ENCODE assay signal across 23 cellular contexts in the genomic region with DNA sequence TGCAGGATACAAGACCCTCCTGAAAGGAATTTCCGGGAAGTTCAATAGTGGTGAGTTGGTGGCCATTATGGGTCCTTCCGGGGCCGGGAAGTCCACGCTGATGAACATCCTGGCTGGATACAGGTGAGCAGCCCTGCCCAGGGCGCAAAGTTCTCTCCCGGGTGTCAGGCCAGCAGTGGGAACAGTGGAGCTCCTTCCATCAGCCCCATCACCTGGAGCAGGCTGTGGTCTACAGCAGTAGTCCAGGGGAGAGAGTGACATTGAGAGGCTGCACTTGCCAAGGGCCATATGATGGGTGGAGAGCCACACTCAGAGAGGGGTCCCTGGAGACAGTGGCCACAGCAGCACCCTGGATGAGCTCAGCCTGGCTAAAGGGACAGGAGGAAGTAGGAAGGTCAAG. TPM values are rescaled to one million over a fixed set of nuclear protein-coding genes. Genes with fewer than 3 reads are reported as not detected.
DNase-seq lines count a peak whose midpoint lies in the region; ATAC-seq and TF ChIP-seq lines count a peak whose summit lies in the region.
"Had no signal": no experiment of that assay in that cellular context is flagged by ENCODE, and none has a peak within 500 bp of the region (broad histone marks: within the 10 kb centered on the region; RNA-seq: fewer than 3 reads in every experiment).

No MANE protein-coding gene starts in this region.

- H3K9me3 Mint-ChIP-seq in activated naive CD4-positive, alpha-beta T cell treated with anti-CD3 and anti-CD28 coated beads, Interleukin-2, amount 10 ng/mL, durations not matched to agents 7 days and 5 days, result no peaks in the 10 kb centered on the region
- no peaks in the 10 kb centered on the region for H3K9me3 Mint-ChIP-seq in CD4-positive, CD25-positive, alpha-beta regulatory T cell
- no peaks in the 10 kb centered on the region for H3K9me3 Mint-ChIP-seq in activated CD8-positive, alpha-beta T cell treated with anti-CD3 and anti-CD28 coated beads, Interleukin-2, amount 10 ng/mL, durations not matched to agents 7 days and 5 days (ENCODE audit: insufficient read depth)
- no peaks in the 10 kb centered on the region for H3K9me3 Mint-ChIP-seq in endothelial cell (ENCODE audit: unreplicated experiment)
- H3K9me3 Mint-ChIP-seq: CD8-positive, alpha-beta T cell had no signal

- H3K36me3 ChIP-seq in CD4-positive, CD25-positive, alpha-beta regulatory T cell (ENCODE audit: control insufficient read depth, insufficient read depth, low read length), result peaks cover 36% of the 10 kb centered on the region

- no peak for ATAC-seq in CD4-positive, CD25-positive, alpha-beta regulatory T cell (ENCODE audit: low read depth in 2 of 2)
- no peak for ATAC-seq in activated CD8-positive, alpha-beta T cell treated with anti-CD3 and anti-CD28 coated beads, Interleukin-2, amount 10 ng/mL, durations not matched to agents 7 days and 5 days
- ATAC-seq in GM21423 (IDR thresholded peaks at IDR 0.05; ENCODE audit: unreplicated experiment) (no peak), sciatic nerve (no peak)
- ATAC-seq: CD8-positive, alpha-beta T cell; HCT116 had no signal

- no peaks in the 10 kb centered on the region for H3K27me3 ChIP-seq in CD4-positive, CD25-positive, alpha-beta regulatory T cell (ENCODE audit: control insufficient read depth, insufficient read depth, low read length)
- H3K27me3 ChIP-seq: BLaER1 had no signal

- peaks cover 2% of the 10 kb centered on the region for H3K36me3 Mint-ChIP-seq in activated naive CD4-positive, alpha-beta T cell treated with anti-CD3 and anti-CD28 coated beads, Interleukin-2, amount 10 ng/mL, durations not matched to agents 7 days and 5 days
- peaks cover 11% of the 10 kb centered on the region for H3K36me3 Mint-ChIP-seq in CD4-positive, CD25-positive, alpha-beta regulatory T cell
- no peaks in the 10 kb centered on the region for H3K36me3 Mint-ChIP-seq in activated CD8-positive, alpha-beta T cell treated with anti-CD3 and anti-CD28 coated beads, Interleukin-2, amount 10 ng/mL, durations not matched to agents 7 days and 5 days (ENCODE audit: low read depth)
- H3K36me3 Mint-ChIP-seq in endothelial cell (ENCODE audit: low read depth, unreplicated experiment), result peaks cover 13% of the 10 kb centered on the region

- POLR2A ChIA-PET in activated CD8-positive, alpha-beta T cell treated with anti-CD3 and anti-CD28 coated beads, Interleukin-2, amount 10 ng/mL, durations not matched to agents 7 days and 5 days (lab: Charles Lee), result interaction anchor here (1.0 kb wide), 1 partner anchor 9 kb away, joined by 3 read pairs; no protein-coding TSS in a partner anchor

- CTCF ChIA-PET in activated naive CD4-positive, alpha-beta T cell treated with anti-CD3 and anti-CD28 coated beads, Interleukin-2, amount 10 ng/mL, durations not matched to agents 7 days and 5 days (lab: Charles Lee), result interaction anchor here (6.8 kb wide), 1 partner anchor 11 kb away, joined by 43 read pairs; no protein-coding TSS in a partner anchor
- CTCF ChIA-PET in activated CD8-positive, alpha-beta T cell treated with anti-CD3 and anti-CD28 coated beads, Interleukin-2, amount 10 ng/mL, durations not matched to agents 7 days and 5 days (lab: Charles Lee), result interaction anchor here (1.0 to 1.1 kb wide), 3 partner anchors 12 to 107 kb away, joined by 3 to 7 read pairs (median 4); no protein-coding TSS in a partner anchor

- intact Hi-C loops in sciatic nerve (cut with DNase I), result no loop called here

- H3K27ac Mint-ChIP-seq in activated naive CD4-positive, alpha-beta T cell treated with anti-CD3 and anti-CD28 coated beads, Interleukin-2, amount 10 ng/mL, durations not matched to agents 7 days and 5 days, result peak overlapping the region; percentile 71
- peak overlapping the region in 2 of 3 donors; percentile 13 to 75 for H3K27ac Mint-ChIP-seq in CD4-positive, CD25-positive, alpha-beta regulatory T cell
- peak overlapping the region; percentile 41 for H3K27ac Mint-ChIP-seq in activated CD8-positive, alpha-beta T cell treated with anti-CD3 and anti-CD28 coated beads, Interleukin-2, amount 10 ng/mL, durations not matched to agents 7 days and 5 days
- H3K27ac Mint-ChIP-seq in endothelial cell (ENCODE audit: unreplicated experiment), result no peak overlapping the region
- H3K27ac Mint-ChIP-seq: CD14-positive monocyte; CD8-positive, alpha-beta T cell; HFFc6 had no signal

- DNase-seq in activated naive CD4-positive, alpha-beta T cell treated with anti-CD3 and anti-CD28 coated beads, Interleukin-2, amount 10 ng/mL, durations not matched to agents 7 days and 5 days, result no peak
- DNase-seq in activated naive CD4-positive, alpha-beta T cell (lab: John Stamatoyannopoulos, UW), result no peak
- no peak for DNase-seq in CD4-positive, CD25-positive, alpha-beta regulatory T cell
- DNase-seq in activated CD8-positive, alpha-beta T cell treated with anti-CD3 and anti-CD28 coated beads, Interleukin-2, amount 10 ng/mL, durations not matched to agents 7 days and 5 days, result no peak
- DNase-seq in endothelial cell (ENCODE audit: low spot score) (no peak), RPMI8226 (no peak), sciatic nerve (ENCODE audit: low spot score) (no peak)
- DNase-seq: 8988T; Calu3; CD8-positive, alpha-beta T cell; DMS79 treated with DMSO at 0.1 percent for 48 hours; GF-D8; GOT3; H7; HFFc6 had no signal

- no peak for TF ChIP-seq CTCF in endothelial cell (IDR thresholded peaks at IDR 0.05; ENCODE audit: unreplicated experiment)

- no peaks in the 10 kb centered on the region for H3K27me3 Mint-ChIP-seq in activated naive CD4-positive, alpha-beta T cell treated with anti-CD3 and anti-CD28 coated beads, Interleukin-2, amount 10 ng/mL, durations not matched to agents 7 days and 5 days
- no peaks in the 10 kb centered on the region for H3K27me3 Mint-ChIP-seq in CD4-positive, CD25-positive, alpha-beta regulatory T cell
- H3K27me3 Mint-ChIP-seq in activated CD8-positive, alpha-beta T cell treated with anti-CD3 and anti-CD28 coated beads, Interleukin-2, amount 10 ng/mL, durations not matched to agents 7 days and 5 days (ENCODE audit: low read depth), result no peaks in the 10 kb centered on the region
- peaks cover 5% of the 10 kb centered on the region for H3K27me3 Mint-ChIP-seq in endothelial cell (ENCODE audit: unreplicated experiment)

- no peak overlapping the region for H3K4me3 ChIP-seq in CD4-positive, CD25-positive, alpha-beta regulatory T cell (ENCODE audit: low read depth, low read length)
- H3K4me3 ChIP-seq: BLaER1 had no signal

- no peaks in the 10 kb centered on the region for H3K9me3 ChIP-seq in CD4-positive, CD25-positive, alpha-beta regulatory T cell (ENCODE audit: control insufficient read depth in 2 of 2, low read length in 2 of 2)
- H3K9me3 ChIP-seq: BLaER1 had no signal

- no peak overlapping the region for H3K4me3 Mint-ChIP-seq in activated naive CD4-positive, alpha-beta T cell treated with anti-CD3 and anti-CD28 coated beads, Interleukin-2, amount 10 ng/mL, durations not matched to agents 7 days and 5 days
- H3K4me3 Mint-ChIP-seq in CD4-positive, CD25-positive, alpha-beta regulatory T cell, result no peak overlapping the region
- no peak overlapping the region for H3K4me3 Mint-ChIP-seq in activated CD8-positive, alpha-beta T cell treated with anti-CD3 and anti-CD28 coated beads, Interleukin-2, amount 10 ng/mL, durations not matched to agents 7 days and 5 days
- H3K4me3 Mint-ChIP-seq in endothelial cell (ENCODE audit: unreplicated experiment), result peak overlapping the region; percentile 57
- H3K4me3 Mint-ChIP-seq: CD8-positive, alpha-beta T cell; HFFc6 had no signal

- peaks cover 31% of the 10 kb centered on the region for H3K4me1 ChIP-seq in CD4-positive, CD25-positive, alpha-beta regulatory T cell (ENCODE audit: control insufficient read depth, insufficient read depth, low read length, poor library complexity, severe bottlenecking)

- H3K4me1 Mint-ChIP-seq in activated naive CD4-positive, alpha-beta T cell treated with anti-CD3 and anti-CD28 coated beads, Interleukin-2, amount 10 ng/mL, durations not matched to agents 7 days and 5 days, result peaks cover 32% of the 10 kb centered on the region
- H3K4me1 Mint-ChIP-seq in CD4-positive, CD25-positive, alpha-beta regulatory T cell, result peaks cover 11 to 35% (median 20%) of the 10 kb centered on the region in 4 donors
- peaks cover 32% of the 10 kb centered on the region for H3K4me1 Mint-ChIP-seq in activated CD8-positive, alpha-beta T cell treated with anti-CD3 and anti-CD28 coated beads, Interleukin-2, amount 10 ng/mL, durations not matched to agents 7 days and 5 days (ENCODE audit: low read depth)
- peaks cover 28% of the 10 kb centered on the region for H3K4me1 Mint-ChIP-seq in endothelial cell (ENCODE audit: unreplicated experiment)

- no peak overlapping the region for H3K27ac ChIP-seq in CD4-positive, CD25-positive, alpha-beta regulatory T cell (ENCODE audit: insufficient read depth, low read length, poor library complexity, severe bottlenecking)
- H3K27ac ChIP-seq: BLaER1, HL-60 had no signal

RNA-seq across cellular contexts. Expression of a gene that starts 44.1 kb away (rescaled TPM):
- not detected for total RNA-seq in CD4-positive, CD25-positive, alpha-beta regulatory T cell
- not detected for polyA plus RNA-seq in CD4-positive, CD25-positive, alpha-beta regulatory T cell
- not detected for total RNA-seq in activated CD8-positive, alpha-beta T cell treated with anti-CD3 and anti-CD28 coated beads, Interleukin-2, amount 10 ng/mL, durations not matched to agents 7 days and 5 days
- total RNA-seq in endothelial cell (ENCODE audit: unreplicated experiment), result not detected
- 6.1 TPM for total RNA-seq in sciatic nerve
- total RNA-seq: A673; Calu3; CD8-positive, alpha-beta T cell; HFFc6; HT1080 had no signal
- polyA plus RNA-seq: AG04450, CD14-positive monocyte had no signal

RNA-seq across cellular contexts. Expression of a gene that starts 52.1 kb away (rescaled TPM):
- total RNA-seq in CD4-positive, CD25-positive, alpha-beta regulatory T cell, result 86.3 TPM
- polyA plus RNA-seq in CD4-positive, CD25-positive, alpha-beta regulatory T cell, result 10 to 100 TPM; 17.0 to 43.1 (median 23.5) TPM
- total RNA-seq in activated CD8-positive, alpha-beta T cell treated with anti-CD3 and anti-CD28 coated beads, Interleukin-2, amount 10 ng/mL, durations not matched to agents 7 days and 5 days, result 1 to 10 TPM; 6.7 to 8.0 TPM
- 48.9 TPM for total RNA-seq in endothelial cell (ENCODE audit: unreplicated experiment)
- 44.2 TPM for total RNA-seq in sciatic nerve
- total RNA-seq: HFFc6, HT1080 had no signal
